In the genomic region with DNA sequence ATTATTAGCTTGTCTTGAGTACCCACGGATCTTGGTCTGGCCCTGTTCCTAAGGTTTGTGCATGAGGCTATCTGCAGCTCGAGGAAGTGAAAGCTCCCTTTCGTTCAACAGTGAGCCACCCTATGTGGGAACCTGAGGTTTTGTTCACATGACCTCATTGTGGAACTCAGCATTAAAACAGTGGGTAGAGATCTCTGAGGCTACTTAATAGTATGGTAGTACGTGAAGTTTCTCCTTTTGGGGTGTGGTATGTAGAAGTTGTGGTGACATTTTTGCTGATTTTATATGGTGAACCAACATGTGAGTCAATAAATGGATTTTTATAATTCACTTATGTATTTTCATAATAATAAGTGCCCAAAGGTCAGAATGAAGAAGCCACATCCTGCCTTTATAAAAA, we compare ENCODE assay signal across 11 cellular contexts.
A peak's percentile ranks its signal among the peaks of the same experiment; 100 is the strongest.
DNase-seq lines count a peak whose midpoint lies in the region; ATAC-seq and TF ChIP-seq lines count a peak whose summit lies in the region.
"Had no signal": no experiment of that assay in that cellular context is flagged by ENCODE, and none has a peak within 500 bp of the region (broad histone marks: within the 10 kb centered on the region; RNA-seq: fewer than 3 reads in every experiment).

No MANE protein-coding gene starts in this region.

- H3K4me3 ChIP-seq in Loucy (ENCODE audit: low read length, poor library complexity, severe bottlenecking) = peak overlapping the region; percentile 61
- no peak overlapping the region for H3K4me3 ChIP-seq in esophagus muscularis mucosa
- H3K4me3 ChIP-seq: K562, upper lobe of left lung had no signal

- H3K79me2 ChIP-seq in Loucy (ENCODE audit: insufficient read depth, low read length) = no peaks in the 10 kb centered on the region

- H4K20me1 ChIP-seq in Loucy (ENCODE audit: insufficient read depth, low read length, poor library complexity, severe bottlenecking) = no peaks in the 10 kb centered on the region

- peak; percentile 11 for DNase-seq in hepatic stellate cell (ENCODE audit: low spot score)
- DNase-seq in activated CD8-positive, alpha-beta memory T cell treated with anti-CD3 and anti-CD28 coated beads, Interleukin-2, amount 50 U/mL, for 4 hours = no peak
- no peak for DNase-seq in NCI-H526 (lab: John Stamatoyannopoulos, UW)
- DNase-seq in NCI-H524 treated with DMSO at 0.1 percent for 48 hours (lab: John Stamatoyannopoulos, UW) = no peak
- no peak for DNase-seq in esophagus muscularis mucosa (ENCODE audit: extremely low spot score)
- DNase-seq: GDM1, upper lobe of left lung had no signal

- H3K4me2 ChIP-seq in Loucy (ENCODE audit: low read depth, low read length, poor library complexity, severe bottlenecking) = peak overlapping the region; percentile 72

- H3K27ac ChIP-seq in esophagus muscularis mucosa (replicated peaks in 1 of 4) = no peak overlapping the region
- H3K27ac ChIP-seq: upper lobe of left lung had no signal

- peak overlapping the region; percentile 61 for H2AFZ ChIP-seq in Loucy (ENCODE audit: low read length)

- TF ChIP-seq CTCF in Loucy (conservative IDR thresholded peaks at IDR 0.05; ENCODE audit: low read length) (no peak), esophagus muscularis mucosa (IDR thresholded peaks at IDR 0.05) (no peak)

- ATAC-seq in GM18870 (IDR thresholded peaks at IDR 0.05; ENCODE audit: unreplicated experiment) (peak; percentile 57), HG02678 (IDR thresholded peaks at IDR 0.05; ENCODE audit: unreplicated experiment) (peak; percentile 83)
- ATAC-seq: K562 had no signal

- no peak for TF ChIP-seq EP300 in esophagus muscularis mucosa (IDR thresholded peaks at IDR 0.05)

- peak overlapping the region; percentile 69 for H3K9ac ChIP-seq in Loucy (ENCODE audit: low read depth, low read length, poor library complexity, severe bottlenecking)

- peaks cover 55% of the 10 kb centered on the region for H3K4me1 ChIP-seq in Loucy (ENCODE audit: insufficient read depth, low read length, poor library complexity, severe bottlenecking)
- no peaks in the 10 kb centered on the region for H3K4me1 ChIP-seq in esophagus muscularis mucosa
- H3K4me1 ChIP-seq: upper lobe of left lung had no signal

- H3K9me2 ChIP-seq in Loucy (replicated peaks; ENCODE audit: low read depth, low read length) = no peaks in the 10 kb centered on the region

- TF ChIP-seq POLR2A in esophagus muscularis mucosa (IDR thresholded peaks at IDR 0.05; ENCODE audit: low read depth) = no peak

- 0 out of 2 replicates have a peak, but pooled peaks cover 3% of the 10 kb centered on the region for H3F3A ChIP-seq in Loucy (ENCODE audit: low read depth)

- H3K9me3 ChIP-seq in Loucy (ENCODE audit: insufficient read depth, low read depth, low read length) = no peaks in the 10 kb centered on the region
- no peaks in the 10 kb centered on the region for H3K9me3 ChIP-seq in esophagus muscularis mucosa
- H3K9me3 ChIP-seq: upper lobe of left lung had no signal

- H3K27me3 ChIP-seq in Loucy (ENCODE audit: insufficient read depth, low read length, poor library complexity, severe bottlenecking) (no peaks in the 10 kb centered on the region), esophagus muscularis mucosa (no peaks in the 10 kb centered on the region)
- H3K27me3 ChIP-seq: upper lobe of left lung had no signal

- WGBS in esophagus muscularis mucosa = 56% methylated on average over 4 of the region's 4 CpGs

- intact Hi-C loops in esophagus muscularis mucosa (cut with DNase I) = no loop called here

- H3K36me3 ChIP-seq in Loucy (ENCODE audit: insufficient read depth, low read length) = no peaks in the 10 kb centered on the region
- H3K36me3 ChIP-seq in esophagus muscularis mucosa = no peaks in the 10 kb centered on the region
- H3K36me3 ChIP-seq: upper lobe of left lung had no signal
